Comparison of ENCODE assay signal across 10 cellular contexts in genomic region chr2:166106431-166107015, GRCh38. TPM values are rescaled to one million over a fixed set of nuclear protein-coding genes. Genes with fewer than 3 reads are reported as not detected.
A peak's percentile ranks its signal among the peaks of the same experiment; 100 is the strongest.
DNase-seq lines count a peak whose midpoint lies in the region; ATAC-seq and TF ChIP-seq lines count a peak whose summit lies in the region.
"Had no signal": no experiment of that assay in that cellular context is flagged by ENCODE, and none has a peak within 500 bp of the region (broad histone marks: within the 10 kb centered on the region; RNA-seq: fewer than 3 reads in every experiment).

No MANE protein-coding gene starts in this region.

- no peaks in the 10 kb centered on the region for H3K36me3 Mint-ChIP-seq in endodermal cell (ENCODE audit: low read depth)
- H3K36me3 Mint-ChIP-seq: CD4-positive, CD25-positive, alpha-beta regulatory T cell had no signal

- H3K4me3 Mint-ChIP-seq in endodermal cell = no peak overlapping the region
- H3K4me3 Mint-ChIP-seq: activated CD4-positive, alpha-beta T cell treated with anti-CD3 and anti-CD28 coated beads, Interleukin-2, amount 10 ng/mL, durations not matched to agents 7 days and 5 days; CD4-positive, CD25-positive, alpha-beta regulatory T cell had no signal

- peak overlapping the region; percentile 66 for H3K27ac Mint-ChIP-seq in endodermal cell
- H3K27ac Mint-ChIP-seq: activated CD4-positive, alpha-beta T cell treated with anti-CD3 and anti-CD28 coated beads, Interleukin-2, amount 10 ng/mL, durations not matched to agents 7 days and 5 days; CD4-positive, CD25-positive, alpha-beta regulatory T cell had no signal

- no peak overlapping the region for H3K9ac ChIP-seq in endodermal cell (ENCODE audit: extremely low read depth, low read length, poor library complexity, severe bottlenecking)

- H3K9me3 Mint-ChIP-seq in endodermal cell = peaks cover 4% of the 10 kb centered on the region
- H3K9me3 Mint-ChIP-seq: activated CD4-positive, alpha-beta T cell treated with anti-CD3 and anti-CD28 coated beads, Interleukin-2, amount 10 ng/mL, durations not matched to agents 7 days and 5 days had no signal

- DNase-seq in cardiac muscle cell (ENCODE audit: low read depth in 1 of 2, low spot score in 1 of 2) = peak; percentile 59 to 64
- no peak for DNase-seq in heart left ventricle
- peak; percentile 9 for DNase-seq in NCI-H2171 (lab: John Stamatoyannopoulos, UW)
- peak; percentile 61 for DNase-seq in endodermal cell
- no peak for DNase-seq in germinal center (ENCODE audit: low spot score)
- no peak for DNase-seq in activated naive CD4-positive, alpha-beta T cell treated with Interleukin-2 at 50 U/mL for 16 hours
- DNase-seq in SIG-M5 treated with dmso at 0.1 percent for 504 hours (lab: John Stamatoyannopoulos, UW; ENCODE audit: unreplicated experiment) = no peak
- DNase-seq: activated CD4-positive, alpha-beta T cell treated with anti-CD3 and anti-CD28 coated beads, Interleukin-2, amount 10 ng/mL, durations not matched to agents 7 days and 5 days; CD4-positive, CD25-positive, alpha-beta regulatory T cell had no signal

- no peak for TF ChIP-seq POLR2A in heart left ventricle (IDR thresholded peaks at IDR 0.05)

- no peak for ATAC-seq in heart left ventricle
- ATAC-seq in GM21529 (IDR thresholded peaks at IDR 0.05; ENCODE audit: unreplicated experiment) = no peak

- 48 to 55% (median 49%) methylated on average over 7 of the region's 7 CpGs for WGBS in heart left ventricle, 4 donors
- WGBS in endodermal cell (ENCODE audit: insufficient coverage in 1 of 2, insufficient read length in 1 of 2), 2 experiments = 58 to 100% methylated on average over 1 to 7 of the region's 7 CpGs

- H3K9me3 ChIP-seq in cardiac muscle cell (ENCODE audit: low read depth) (no peaks in the 10 kb centered on the region), heart left ventricle (peaks cover 0 to 10% (median 0%) of the 10 kb centered on the region in 12 donors), endodermal cell (ENCODE audit: control insufficient read depth, low read length) (no peaks in the 10 kb centered on the region)

- H3K4me1 ChIP-seq in cardiac muscle cell (ENCODE audit: low read depth) (no peaks in the 10 kb centered on the region), heart left ventricle (no peaks in the 10 kb centered on the region), endodermal cell (ENCODE audit: control insufficient read depth, insufficient read depth, low read length) (no peaks in the 10 kb centered on the region)

- no peaks in the 10 kb centered on the region for H3K27me3 ChIP-seq in cardiac muscle cell
- H3K27me3 ChIP-seq in heart left ventricle = no peaks in the 10 kb centered on the region
- no peaks in the 10 kb centered on the region for H3K27me3 ChIP-seq in endodermal cell (ENCODE audit: control insufficient read depth, insufficient read depth, low read length, poor library complexity, severe bottlenecking)

- intact Hi-C loops in heart left ventricle (cut with DNase I) = no loop called here

- no peak overlapping the region for H3K4me3 ChIP-seq in cardiac muscle cell
- no peak overlapping the region for H3K4me3 ChIP-seq in heart left ventricle
- no peak overlapping the region for H3K4me3 ChIP-seq in endodermal cell (ENCODE audit: low read length)

- TF ChIP-seq CTCF in cardiac muscle cell (IDR thresholded peaks at IDR 0.05; ENCODE audit: low read depth, low read length) (peak; percentile 68), heart left ventricle (IDR thresholded peaks at IDR 0.05) (peak in 3 of 12 donors; percentile 11 to 36 (median 18)), endodermal cell (conservative IDR thresholded peaks at IDR 0.05) (peak; percentile 83)

- no peaks in the 10 kb centered on the region for H3K27me3 Mint-ChIP-seq in endodermal cell (ENCODE audit: insufficient read depth)
- H3K27me3 Mint-ChIP-seq: activated CD4-positive, alpha-beta T cell treated with anti-CD3 and anti-CD28 coated beads, Interleukin-2, amount 10 ng/mL, durations not matched to agents 7 days and 5 days; CD4-positive, CD25-positive, alpha-beta regulatory T cell had no signal

- H3K36me3 ChIP-seq in cardiac muscle cell (no peaks in the 10 kb centered on the region), heart left ventricle (no peaks in the 10 kb centered on the region), endodermal cell (ENCODE audit: control insufficient read depth, insufficient read depth, low read length) (no peaks in the 10 kb centered on the region)

- H3K4me1 Mint-ChIP-seq in endodermal cell = no peaks in the 10 kb centered on the region
- H3K4me1 Mint-ChIP-seq: activated CD4-positive, alpha-beta T cell treated with anti-CD3 and anti-CD28 coated beads, Interleukin-2, amount 10 ng/mL, durations not matched to agents 7 days and 5 days; CD4-positive, CD25-positive, alpha-beta regulatory T cell had no signal

- H3K27ac ChIP-seq in cardiac muscle cell = no peak overlapping the region
- H3K27ac ChIP-seq in heart left ventricle = no peak overlapping the region
- H3K27ac ChIP-seq in endodermal cell (ENCODE audit: low read depth, low read length) = no peak overlapping the region

RNA-seq across cellular contexts. Expression of gene SCN1A, which starts 21.3 kb away (rescaled TPM):
- total RNA-seq in cardiac muscle cell (under 0.01 and 0.07 TPM in 2 replicates), heart left ventricle (1 to 10 TPM in 1 of 9 donors, under 1 TPM in 6, not detected in 2; 0.05 to 1.3 (median 0.35) TPM), endodermal cell (not detected)
- polyA plus RNA-seq in cardiac muscle cell (not detected in 2 replicates), heart left ventricle (under 1 TPM in 1 of 2 donors, not detected in 1; 0.27 TPM)
- 1.4 TPM for polyA plus RNA-seq in endodermal cell (2013, experiment 1 of 2)
- polyA plus RNA-seq in endodermal cell (2013, experiment 2 of 2) = 1.7 TPM
- total RNA-seq: activated CD4-positive, alpha-beta T cell treated with anti-CD3 and anti-CD28 coated beads, Interleukin-2, amount 10 ng/mL, durations not matched to agents 7 days and 5 days; CD4-positive, CD25-positive, alpha-beta regulatory T cell had no signal
- polyA plus RNA-seq: CD4-positive, CD25-positive, alpha-beta regulatory T cell had no signal

Comparison
In these comparisons a context has a peak if more than half of its experiments do, and no peak if none do; other contexts are left out.
1. DNase-seq: peak in cardiac muscle cell (2 of 2), NCI-H2171 (single experiment) and endodermal cell (single experiment); none in heart left ventricle (0 of 5), germinal center (single experiment), activated naive CD4-positive, alpha-beta T cell treated with Interleukin-2 at 50 U/mL for 16 hours (single experiment) and SIG-M5 treated with dmso at 0.1 percent for 504 hours (single experiment).